9 cellular contexts compared by ENCODE assay signal in the genomic region with DNA sequence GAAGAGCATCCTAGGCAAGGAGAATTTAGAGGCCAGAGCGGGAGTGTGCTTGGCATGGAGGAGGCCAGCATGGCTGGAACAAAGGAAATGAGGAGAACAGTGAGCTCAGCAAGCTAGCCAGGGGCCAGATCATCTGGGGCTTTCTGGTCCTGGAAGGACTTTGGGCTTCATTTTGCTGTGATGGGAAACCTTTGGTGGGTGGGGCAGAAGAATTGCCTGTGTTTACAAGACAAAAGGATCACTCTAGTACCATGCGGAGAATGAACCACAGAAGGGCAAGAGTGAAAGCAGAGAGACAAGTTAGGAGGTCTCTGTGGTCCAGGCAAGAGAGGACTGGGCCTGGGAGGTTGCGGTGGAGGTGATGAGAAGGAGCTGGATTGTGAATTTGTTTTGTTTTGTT.
"Had no signal": no experiment of that assay in that cellular context is flagged by ENCODE, and none has a peak within 500 bp of the region (broad histone marks: within the 10 kb centered on the region; RNA-seq: fewer than 3 reads in every experiment).

No MANE protein-coding gene starts in this region.

- H3K9me3 ChIP-seq: HAP-1 had no signal

- FAIRE-seq: H54, HTR-8/SVneo, K562 had no signal

- H3K4me1 ChIP-seq: HAP-1 had no signal

- ATAC-seq: HCT116, K562 had no signal

- H3K4me3 ChIP-seq: HAP-1, K562 had no signal

- H3K9me3 Mint-ChIP-seq: HFFc6 had no signal

- H3K27ac Mint-ChIP-seq: HFFc6 had no signal

- H3K36me3 ChIP-seq: HAP-1 had no signal

- DNase-seq: GOT3, HFFc6, IMR-90, KG1 had no signal

- H3K4me3 Mint-ChIP-seq: HFFc6 had no signal
